ENCODE assay signal across 22 cellular contexts in genomic region chr4:69957209-69957608, GRCh38. TPM values are rescaled to one million over a fixed set of nuclear protein-coding genes. Genes with fewer than 3 reads are reported as not detected.
"Had no signal": no experiment of that assay in that cellular context is flagged by ENCODE, and none has a peak within 500 bp of the region (broad histone marks: within the 10 kb centered on the region; RNA-seq: fewer than 3 reads in every experiment).

No MANE protein-coding gene starts in this region.

- DNase-seq: activated CD4-positive, alpha-beta T cell treated with anti-CD3 and anti-CD28 coated beads, Interleukin-2, amount 10 ng/mL, durations not matched to agents 7 days and 5 days; activated CD4-positive, CD25-positive, alpha-beta regulatory T cell; activated CD8-positive, alpha-beta memory T cell treated with anti-CD3 and anti-CD28 coated beads, Interleukin-2, amount 50 U/mL, for 48 hours; activated effector memory CD4-positive, alpha-beta T cell treated with anti-CD3 and anti-CD28 coated beads, Interleukin-2, amount 50 U/mL, for 16 hours; activated naive CD4-positive, alpha-beta T cell treated with anti-CD3 and anti-CD28 coated beads, Interleukin-2, amount 50 U/mL, for 16 hours; activated T-cell treated with anti-CD3 and anti-CD28 coated beads, Interleukin-2, amount 50 U/mL, for 48 hours; aorta; brain microvascular endothelial cell; cerebellar nuclear complex; cortex of kidney; effector CD4-positive, alpha-beta T cell; esophagus squamous epithelium; foreskin fibroblast; lower lobe of right lung; natural killer cell; stimulated activated naive CD4-positive, alpha-beta T cell; transverse colon had no signal

- H3K27ac ChIP-seq: brain microvascular endothelial cell, esophagus squamous epithelium, lower lobe of right lung, parathyroid adenoma, suprapubic skin, transverse colon had no signal

- H3K36me3 ChIP-seq: brain microvascular endothelial cell, esophagus squamous epithelium, lower lobe of right lung, suprapubic skin, transverse colon had no signal

- H3K9ac ChIP-seq: parathyroid adenoma had no signal

- H3K27me3 ChIP-seq: brain microvascular endothelial cell, esophagus squamous epithelium, suprapubic skin, transverse colon had no signal

- ATAC-seq: lower lobe of right lung, natural killer cell had no signal

- H3K4me3 ChIP-seq: esophagus squamous epithelium, lower lobe of right lung, suprapubic skin, transverse colon had no signal

- H3K79me2 ChIP-seq: parathyroid adenoma had no signal

- H3K4me1 ChIP-seq: esophagus squamous epithelium, lower lobe of right lung, parathyroid adenoma, suprapubic skin, transverse colon had no signal

- H2AFZ ChIP-seq: parathyroid adenoma had no signal

- H3K9me3 ChIP-seq: esophagus squamous epithelium, lower lobe of right lung, suprapubic skin, transverse colon had no signal

RNA-seq across cellular contexts. Expression of gene CSN2, which starts 8.3 kb away (rescaled TPM):
- total RNA-seq: activated CD4-positive, alpha-beta T cell treated with anti-CD3 and anti-CD28 coated beads, Interleukin-2, amount 10 ng/mL, durations not matched to agents 7 days and 5 days; aorta; endothelial cell of umbilical vein; esophagus squamous epithelium; glomerular endothelial cell; lower lobe of right lung; natural killer cell; suprapubic skin; T-helper 1 cell treated with Interleukin-12 subunit alpha and Interleukin-12 subunit beta and Interleukin-4 antibody, amounts not matched to agents 30 ng/mL and 1 ng/mL, for 36 hours; transverse colon had no signal
- polyA plus RNA-seq: aorta, endothelial cell of umbilical vein had no signal

RNA-seq across cellular contexts. Expression of gene CSN1S1, which starts 26.3 kb away (rescaled TPM):
- total RNA-seq: activated CD4-positive, alpha-beta T cell treated with anti-CD3 and anti-CD28 coated beads, Interleukin-2, amount 10 ng/mL, durations not matched to agents 7 days and 5 days; endothelial cell of umbilical vein; esophagus squamous epithelium; glomerular endothelial cell; lower lobe of right lung; natural killer cell; suprapubic skin; T-helper 1 cell treated with Interleukin-12 subunit alpha and Interleukin-12 subunit beta and Interleukin-4 antibody, amounts not matched to agents 30 ng/mL and 1 ng/mL, for 36 hours had no signal
- polyA plus RNA-seq: aorta, endothelial cell of umbilical vein had no signal

RNA-seq across cellular contexts. Expression of gene STATH, which starts 38.6 kb away (rescaled TPM):
- total RNA-seq: activated CD4-positive, alpha-beta T cell treated with anti-CD3 and anti-CD28 coated beads, Interleukin-2, amount 10 ng/mL, durations not matched to agents 7 days and 5 days; aorta; endothelial cell of umbilical vein; esophagus squamous epithelium; glomerular endothelial cell; lower lobe of right lung; natural killer cell; suprapubic skin; T-helper 1 cell treated with Interleukin-12 subunit alpha and Interleukin-12 subunit beta and Interleukin-4 antibody, amounts not matched to agents 30 ng/mL and 1 ng/mL, for 36 hours; transverse colon had no signal
- polyA plus RNA-seq: aorta, endothelial cell of umbilical vein had no signal
